In the genomic region with DNA sequence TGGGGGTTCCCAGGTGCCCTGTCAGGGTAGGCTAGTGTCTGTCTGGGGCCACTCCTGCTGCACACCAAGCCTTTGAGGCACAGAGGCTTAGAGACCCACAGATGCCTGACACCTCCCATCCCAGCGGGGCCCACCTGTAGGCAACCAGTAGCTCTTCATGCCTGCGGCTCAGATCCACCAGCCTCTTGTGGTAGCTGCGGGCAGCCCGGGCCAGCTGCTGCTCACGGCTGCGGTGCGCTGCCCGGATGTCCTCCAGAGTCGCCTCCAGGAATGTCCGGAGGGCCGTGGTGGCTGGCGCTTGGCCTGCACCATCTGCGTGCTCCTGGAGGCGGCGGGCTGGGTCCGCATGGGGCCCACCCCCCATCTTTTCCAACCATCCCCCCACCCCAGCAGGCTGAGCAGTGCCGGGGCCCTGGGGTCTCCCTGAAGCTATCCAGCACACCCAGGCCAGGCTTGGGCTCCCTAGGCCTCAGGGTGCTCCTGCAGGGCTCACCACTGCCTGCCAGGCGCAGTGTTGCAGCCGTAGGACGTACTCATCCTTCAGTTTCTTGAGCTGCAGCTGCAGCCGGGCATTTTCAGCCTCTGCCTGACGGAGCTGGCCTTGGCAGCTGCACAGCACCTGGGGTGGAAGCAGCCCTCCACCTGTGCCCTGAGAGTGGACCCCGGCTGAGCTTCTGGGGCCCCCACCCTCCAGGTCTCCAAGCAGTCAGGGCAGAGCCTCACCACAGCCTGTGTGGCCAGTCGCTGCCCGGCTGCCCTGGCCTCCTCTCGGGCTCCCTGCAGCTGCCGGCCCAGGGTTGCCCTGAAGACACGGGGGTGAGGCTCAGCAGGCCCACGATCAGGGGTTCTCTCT, we compare ENCODE assay signal across 21 cellular contexts. TPM values are rescaled to one million over a fixed set of nuclear protein-coding genes. Genes with fewer than 3 reads are reported as not detected.
A peak's percentile ranks its signal among the peaks of the same experiment; 100 is the strongest.
DNase-seq lines count a peak whose midpoint lies in the region; ATAC-seq and TF ChIP-seq lines count a peak whose summit lies in the region.
"Had no signal": no experiment of that assay in that cellular context is flagged by ENCODE, and none has a peak within 500 bp of the region (broad histone marks: within the 10 kb centered on the region; RNA-seq: fewer than 3 reads in every experiment).

No MANE protein-coding gene starts in this region.

- H3K4me1 ChIP-seq in HCT116 (ENCODE audit: control insufficient read depth in 1 of 2, insufficient read depth in 2 of 2, low read length in 2 of 2) (peaks cover 16 to 58% of the 10 kb centered on the region in 2 experiments), PC-3 (ENCODE audit: insufficient read depth, low read length) (peaks cover 23% of the 10 kb centered on the region; the same call in 1 of the 2 replicates)

- CTCF ChIA-PET in HCT116 (lab: Charles Lee) (interaction anchor here (1.0 to 2.4 kb wide), 2 partner anchors 12 to 17 kb away, joined by 3 to 10 read pairs; no protein-coding TSS in a partner anchor), PC-3 (lab: Charles Lee) (no interaction called here)

- H3K9me3 ChIP-seq in HCT116 (ENCODE audit: control insufficient read depth in 1 of 2, insufficient read depth in 1 of 2, low read depth in 1 of 2, low read length in 2 of 2) (no peaks in the 10 kb centered on the region), PC-3 (ENCODE audit: low read length) (no peaks in the 10 kb centered on the region)
- H3K9me3 ChIP-seq: adrenal gland had no signal

- no peak for TF ChIP-seq RAD21 in HCT116 (IDR thresholded peaks at IDR 0.05; ENCODE audit: low read depth)

- H3F3A ChIP-seq in PC-3 (ENCODE audit: low read length, unreplicated experiment): peaks cover 3% of the 10 kb centered on the region

- TF ChIP-seq CTCF in C4-2B (conservative IDR thresholded peaks at IDR 0.05) (no peak), HCT116 (IDR thresholded peaks at IDR 0.05 in 2 of 3, conservative IDR thresholded peaks at IDR 0.05 in 1 of 3; ENCODE audit: borderline replicate concordance in 1 of 3, insufficient read depth in 1 of 3, low read depth in 2 of 3, low read length in 2 of 3) (no peak), PC-3 (conservative IDR thresholded peaks at IDR 0.05; ENCODE audit: low read depth, low read length) (no peak)

- no peaks in the 10 kb centered on the region for H3K36me3 ChIP-seq in HCT116 (ENCODE audit: control insufficient read depth in 1 of 2, insufficient read depth in 2 of 2, low read length in 2 of 2)
- no peaks in the 10 kb centered on the region for H3K36me3 ChIP-seq in PC-3 (ENCODE audit: low read depth, low read length)
- H3K36me3 ChIP-seq: adrenal gland had no signal

- TF ChIP-seq POLR2A in HCT116 (IDR thresholded peaks at IDR 0.05; ENCODE audit: borderline replicate concordance, extremely low read depth, insufficient read depth, insufficient read length): peak; percentile 1

- DNase-seq in HCT116 (ENCODE audit: low read depth, low spot score) (no peak), SW480 (ENCODE audit: low spot score) (peak; percentile 79), PC-3 (no peak), NCI-H146 treated with DMSO at 0.1 percent for 48 hours (lab: John Stamatoyannopoulos, UW; ENCODE audit: unreplicated experiment) (no peak), GOT3 (lab: John Stamatoyannopoulos, UW) (no peak)
- DNase-seq: activated CD4-positive, alpha-beta T cell treated with anti-CD3 and anti-CD28 coated beads for 48 hours; activated gamma-delta T cell; adrenal gland; AML-193; dermis blood vessel endothelial cell; foreskin melanocyte; mammary epithelial cell; naive B cell; NCI-H1417; NCI-H774; posterior cingulate gyrus; stimulated activated CD4-positive, alpha-beta T cell treated with anti-CD3 and anti-CD28 coated beads, Interleukin-2, amount 100 ng/mL, for 48 hours; SW 1271 had no signal

- ATAC-seq in HCT116 (no peak), PC-3 (no peak)

- H4K20me1 ChIP-seq in HCT116 (ENCODE audit: insufficient read depth) (no peaks in the 10 kb centered on the region), PC-3 (ENCODE audit: low read length) (no peaks in the 10 kb centered on the region)

- H3K27me3 ChIP-seq in HCT116 (ENCODE audit: insufficient read depth, low read length): no peaks in the 10 kb centered on the region
- no peaks in the 10 kb centered on the region for H3K27me3 ChIP-seq in PC-3 (ENCODE audit: low read length)
- H3K27me3 ChIP-seq: adrenal gland had no signal

- RAD21 ChIA-PET in HCT116 (lab: Charles Lee; ENCODE audit: low non-redundant PET in 1 of 2, low total read pairs in 2 of 2, uncharacterized antibody in 2 of 2, unreplicated experiment in 2 of 2): no interaction called here

- H3K4me2 ChIP-seq in HCT116 (ENCODE audit: low read length) (no peak overlapping the region), PC-3 (ENCODE audit: low read length) (no peak overlapping the region)

- H3K9ac ChIP-seq in HCT116 (ENCODE audit: low read length) (no peak overlapping the region), PC-3 (ENCODE audit: low read length) (no peak overlapping the region)

- POLR2A ChIA-PET in HCT116 (lab: Charles Lee): interaction anchor here (3.0 kb wide), 1 partner anchor 9 kb away, joined by 20 read pairs; a partner anchor contains a TSS
- POLR2A ChIA-PET in PC-3 (lab: Charles Lee; ENCODE audit: unreplicated experiment): no interaction called here

- H3K79me2 ChIP-seq in HCT116 (ENCODE audit: insufficient read depth, low read length) (peaks cover 19% of the 10 kb centered on the region; the same call in 1 of the 2 replicates), PC-3 (ENCODE audit: low read length) (0 out of 2 replicates have a peak, but pooled peaks cover 6% of the 10 kb centered on the region)

- H3K27ac ChIP-seq in C4-2B (peak overlapping the region; percentile 100), HCT116 (ENCODE audit: low read depth, low read length) (no peak overlapping the region), PC-3 (ENCODE audit: low read length) (no peak overlapping the region)
- H3K27ac ChIP-seq: adrenal gland, epithelial cell of prostate had no signal

- no TSS peak for BruUV-seq in HCT116 (replicated peaks; lab: Mats Ljungman, UMichigan)
- BruUV-seq in PC-3 (replicated peaks; lab: Mats Ljungman, UMichigan): no TSS peak

- intact Hi-C loops in HCT116 (cut with micrococcal nuclease): no loop called here
- intact Hi-C loops in PC-3 (cut with micrococcal nuclease): no loop called here

- H2AFZ ChIP-seq in HCT116 (ENCODE audit: low read depth, low read length, poor library complexity, severe bottlenecking): no peak overlapping the region
- no peak overlapping the region for H2AFZ ChIP-seq in PC-3 (ENCODE audit: low read length)

- H3K9me2 ChIP-seq in HCT116 (ENCODE audit: insufficient read depth) (no peaks in the 10 kb centered on the region), PC-3 (replicated peaks; ENCODE audit: low read length) (no peaks in the 10 kb centered on the region)

- H3K4me3 ChIP-seq in HCT116 (replicated peaks in 1 of 2; ENCODE audit: low read depth in 1 of 2, low read length in 2 of 2): no peak overlapping the region
- no peak overlapping the region for H3K4me3 ChIP-seq in PC-3 (ENCODE audit: low read length)
- H3K4me3 ChIP-seq: adrenal gland had no signal

TF ChIP-seq in HCT116, 20 proteins besides CTCF, POLR2A, EP300 and RAD21:
- TF ChIP-seq POLR2AphosphoS5 (IDR thresholded peaks at IDR 0.05; ENCODE audit: low read depth, low read length): peak; percentile 13; the same call in 1 of the 2 replicates
- TF ChIP-seq, protein P1, sequence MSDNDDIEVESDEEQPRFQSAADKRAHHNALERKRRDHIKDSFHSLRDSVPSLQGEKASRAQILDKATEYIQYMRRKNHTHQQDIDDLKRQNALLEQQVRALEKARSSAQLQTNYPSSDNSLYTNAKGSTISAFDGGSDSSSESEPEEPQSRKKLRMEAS (IDR thresholded peaks at IDR 0.05): no peak

RNA-seq across cellular contexts. Expression of a gene that starts 1.8 kb away (rescaled TPM):
- total RNA-seq in HCT116 (2021; ENCODE audit: unreplicated experiment) (22.9 TPM), PC-3 (2014; rRNA removed) (3.3 and 5.8 TPM in 2 replicates)
- polyA plus RNA-seq in HCT116 (2012): 6.8 and 7.7 TPM in 2 replicates
- total RNA-seq: skeletal muscle tissue had no signal

RNA-seq across cellular contexts. Expression of a gene that starts 2.5 kb away (rescaled TPM):
- 74.8 TPM for total RNA-seq in HCT116 (2021; ENCODE audit: unreplicated experiment)
- 56.8 and 61.7 TPM in 2 replicates for polyA plus RNA-seq in HCT116 (2012)
- 16.4 and 19.4 TPM in 2 replicates for total RNA-seq in PC-3 (2014; rRNA removed)

RNA-seq across cellular contexts. Expression of a gene that starts 3.5 kb away (rescaled TPM):
- total RNA-seq in HCT116 (2021; ENCODE audit: unreplicated experiment): 65.4 TPM
- 27.5 and 33.3 TPM in 2 replicates for polyA plus RNA-seq in HCT116 (2012)
- 77.3 and 79.0 TPM in 2 replicates for total RNA-seq in PC-3 (2014; rRNA removed)

RNA-seq across cellular contexts. Expression of a gene that starts 9.5 kb away (rescaled TPM):
- total RNA-seq in HCT116 (2021; ENCODE audit: unreplicated experiment) (193 TPM), PC-3 (2014; rRNA removed) (314 and 320 TPM in 2 replicates)
- 121 and 125 TPM in 2 replicates for polyA plus RNA-seq in HCT116 (2012)

RNA-seq across cellular contexts. Expression of a gene that starts 16.4 kb away (rescaled TPM):
- 32.8 TPM for total RNA-seq in HCT116 (2021; ENCODE audit: unreplicated experiment)
- polyA plus RNA-seq in HCT116 (2012): 17.5 and 18.0 TPM in 2 replicates
- 46.1 and 62.5 TPM in 2 replicates for total RNA-seq in PC-3 (2014; rRNA removed)
